In the genomic region with DNA sequence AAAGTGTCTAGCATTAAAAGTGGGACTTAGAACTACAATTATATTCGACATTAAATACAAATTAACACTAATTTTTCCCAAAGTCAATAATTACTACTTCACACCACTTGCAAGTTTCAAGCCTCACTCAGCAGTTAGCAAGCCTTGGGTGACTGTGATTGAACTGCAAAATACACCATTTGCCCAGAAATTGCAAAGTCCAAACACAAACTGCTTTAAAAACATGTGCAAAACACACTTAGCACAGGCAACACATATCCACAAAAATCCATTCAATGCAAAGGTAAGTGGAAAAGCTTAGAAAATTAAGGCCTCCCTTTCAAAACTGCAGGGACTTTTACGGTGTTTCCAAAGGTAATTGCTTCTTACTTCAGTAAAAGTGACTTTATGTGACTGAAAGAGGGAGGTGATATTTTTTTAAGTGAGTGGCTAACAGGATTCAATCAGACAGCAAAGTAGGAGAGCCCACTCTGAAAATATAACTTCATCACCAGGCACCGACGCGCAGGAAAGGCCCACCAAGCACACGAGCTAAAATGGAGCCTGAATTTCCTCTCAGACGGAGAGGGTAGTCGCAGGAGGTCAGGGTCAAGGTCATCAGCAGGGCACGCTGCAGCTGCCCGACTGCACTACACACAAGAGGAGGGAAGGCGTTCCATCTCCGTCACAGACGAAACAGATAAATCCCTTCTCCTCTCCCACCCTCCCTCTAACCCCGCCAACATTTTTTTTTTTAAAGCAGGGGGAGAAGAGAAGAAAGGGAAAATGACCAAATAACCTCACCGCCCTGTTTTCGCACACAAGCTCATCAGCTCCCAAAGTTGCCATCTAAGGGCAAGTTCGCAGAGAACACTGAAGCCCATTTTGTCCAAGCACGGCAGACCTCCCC, we compare ENCODE assay signal across 8 cellular contexts. TPM values are rescaled to one million over a fixed set of nuclear protein-coding genes. Genes with fewer than 3 reads are reported as not detected.
A peak's percentile ranks its signal among the peaks of the same experiment; 100 is the strongest.
DNase-seq lines count a peak whose midpoint lies in the region; ATAC-seq, FAIRE-seq and TF ChIP-seq lines count a peak whose summit lies in the region.

No MANE protein-coding gene starts in this region.

- H3K4me3 ChIP-seq in astrocyte (ENCODE audit: insufficient read depth, low read depth, low read length) (peak overlapping the region; percentile 79), iPS-18c (ENCODE audit: insufficient read depth, low read depth, low read length) (peak overlapping the region; percentile 88), skin epidermis (peak overlapping the region; percentile 37 to 86 (median 66))

- H3K79me2 ChIP-seq in astrocyte (ENCODE audit: insufficient read depth, low read length), result peaks cover 66% of the 10 kb centered on the region

- peak overlapping the region; percentile 95 for H3K27ac Mint-ChIP-seq in astrocyte (ENCODE audit: unreplicated experiment)

- H3K27ac ChIP-seq in astrocyte (ENCODE audit: low read depth, low read length) (peak overlapping the region; percentile 89), skin epidermis (peak overlapping the region in 20 of 21 experiments; percentile 61 to 95 (median 91))

- no peaks in the 10 kb centered on the region for H3K27me3 ChIP-seq in astrocyte (ENCODE audit: insufficient read depth, low read length)

- no peaks in the 10 kb centered on the region for H3K36me3 ChIP-seq in astrocyte (ENCODE audit: insufficient read depth, low read length)

- TF ChIP-seq CTCF in astrocyte (IDR thresholded peaks at IDR 0.05; ENCODE audit: insufficient read depth, low read depth, low read length), result no peak

- H3K9me3 ChIP-seq in astrocyte (ENCODE audit: insufficient read depth, low read depth, low read length) (no peaks in the 10 kb centered on the region), iPS-18c (ENCODE audit: control insufficient read depth, insufficient read depth, low read length) (no peaks in the 10 kb centered on the region)

- H3K36me3 Mint-ChIP-seq in astrocyte (ENCODE audit: low read depth, unreplicated experiment), result no peaks in the 10 kb centered on the region

- H3K9ac ChIP-seq in astrocyte (ENCODE audit: low read length), result peak overlapping the region; percentile 99

- peaks cover 23% of the 10 kb centered on the region for H3K4me1 ChIP-seq in astrocyte (ENCODE audit: insufficient read depth, low read length)

- no peaks in the 10 kb centered on the region for H3K27me3 Mint-ChIP-seq in astrocyte (ENCODE audit: low read depth, unreplicated experiment)

- H3K9me3 Mint-ChIP-seq in astrocyte (ENCODE audit: unreplicated experiment), result no peaks in the 10 kb centered on the region

- no peak for FAIRE-seq in astrocyte (lab: Jason Lieb, UNC)

- peak overlapping the region; percentile 95 for H3K4me3 Mint-ChIP-seq in astrocyte (ENCODE audit: unreplicated experiment)

- peak; percentile 31 for ATAC-seq in GM21367 (IDR thresholded peaks at IDR 0.05; ENCODE audit: unreplicated experiment)

- peaks cover 38% of the 10 kb centered on the region for H3K4me1 Mint-ChIP-seq in astrocyte (ENCODE audit: low read depth, unreplicated experiment)

- H3K4me2 ChIP-seq in astrocyte (ENCODE audit: low read length), result peak overlapping the region; percentile 86

- peak; percentile 78 for DNase-seq in ELF-1 (ENCODE audit: low read depth, low spot score)
- peak; percentile 43 to 57 for DNase-seq in Kasumi-1 (lab: John Stamatoyannopoulos, UW)
- no peak for DNase-seq in astrocyte (ENCODE audit: low read depth)
- DNase-seq in MV-4-11 (lab: John Stamatoyannopoulos, UW), result no peak
- DNase-seq in NCI-H1694 treated with DMSO at 0.1 percent for 48 hours (lab: John Stamatoyannopoulos, UW), result no peak

- peak overlapping the region; percentile 54 for H2AFZ ChIP-seq in astrocyte (ENCODE audit: low read depth, low read length)

- peaks cover 30% of the 10 kb centered on the region for H4K20me1 ChIP-seq in astrocyte (ENCODE audit: insufficient read depth, low read length)

RNA-seq across cellular contexts. Expression of gene ZNF827, which starts 3.1 kb away (rescaled TPM):
- total RNA-seq in astrocyte, result 35.7 and 39.7 TPM in 2 replicates

Comparison
In these comparisons a context has a peak if more than half of its experiments do, and no peak if none do; other contexts are left out.
1. DNase-seq: peak in ELF-1 (single experiment) and Kasumi-1 (2 of 2); none in astrocyte (single experiment), MV-4-11 (single experiment) and NCI-H1694 treated with DMSO at 0.1 percent for 48 hours (single experiment).
2. Peak in every context shown above with its lines, with median percentiles within 50 percentile points of each other: H3K4me3 ChIP-seq.